Comparison of ENCODE assay signal across 20 cellular contexts in genomic region chr6:66328181-66328580, GRCh38.
A peak's percentile ranks its signal among the peaks of the same experiment; 100 is the strongest.
DNase-seq lines count a peak whose midpoint lies in the region; ATAC-seq, FAIRE-seq and TF ChIP-seq lines count a peak whose summit lies in the region.
"Had no signal": no experiment of that assay in that cellular context is flagged by ENCODE, and none has a peak within 500 bp of the region (broad histone marks: within the 10 kb centered on the region; RNA-seq: fewer than 3 reads in every experiment).

No MANE protein-coding gene starts in this region.

- TF ChIP-seq CTCF in SK-N-SH (IDR thresholded peaks at IDR 0.05), result no peak
- TF ChIP-seq CTCF in astrocyte (IDR thresholded peaks at IDR 0.05; ENCODE audit: insufficient read depth, low read depth, low read length), result no peak
- no peak for TF ChIP-seq CTCF in upper lobe of left lung (IDR thresholded peaks at IDR 0.05)

- CTCF ChIA-PET in SK-N-SH (lab: Yijun Ruan, JAX), result no interaction called here

- H3K36me3 Mint-ChIP-seq in astrocyte (ENCODE audit: low read depth, unreplicated experiment), result no peaks in the 10 kb centered on the region

- no peak overlapping the region for H3K4me3 Mint-ChIP-seq in astrocyte (ENCODE audit: unreplicated experiment)
- H3K4me3 Mint-ChIP-seq: H9 had no signal

- no peaks in the 10 kb centered on the region for H3K9me2 ChIP-seq in SK-N-SH

- peaks cover 2% of the 10 kb centered on the region for H3K4me1 Mint-ChIP-seq in astrocyte (ENCODE audit: low read depth, unreplicated experiment)
- H3K4me1 Mint-ChIP-seq: H9 had no signal

- ATAC-seq in SK-N-SH treated with all-trans-retinoic acid at 6 μM for 48 hours, result peak; percentile 77
- ATAC-seq in upper lobe of left lung (ENCODE audit: low FRiP score in 2 of 2), result no peak
- ATAC-seq: HepG2, Panc1 had no signal

- TF ChIP-seq POLR2A in GM12892 (IDR thresholded peaks at IDR 0.05; ENCODE audit: low read depth, low read length) (no peak), upper lobe of left lung (IDR thresholded peaks at IDR 0.05) (no peak)

- H4K20me1 ChIP-seq in SK-N-SH (ENCODE audit: insufficient read depth) (no peaks in the 10 kb centered on the region), astrocyte (ENCODE audit: insufficient read depth, low read length) (no peaks in the 10 kb centered on the region)

- H3K79me2 ChIP-seq in SK-N-SH (ENCODE audit: insufficient read depth) (no peaks in the 10 kb centered on the region), astrocyte (ENCODE audit: insufficient read depth, low read length) (no peaks in the 10 kb centered on the region)

- H2AFZ ChIP-seq in SK-N-SH (ENCODE audit: low read depth), result no peak overlapping the region
- H2AFZ ChIP-seq in astrocyte (ENCODE audit: low read depth, low read length), result no peak overlapping the region

- no peak overlapping the region for H3K9ac ChIP-seq in SK-N-SH
- H3K9ac ChIP-seq in astrocyte (ENCODE audit: low read length), result no peak overlapping the region
- H3K9ac ChIP-seq: KMS-11 had no signal

- TF ChIP-seq EP300 in SK-N-SH (IDR thresholded peaks at IDR 0.05; ENCODE audit: borderline replicate concordance in 1 of 2, low read depth in 1 of 2, low read length in 1 of 2) (no peak), upper lobe of left lung (IDR thresholded peaks at IDR 0.05) (no peak)

- DNase-seq in SK-N-SH (no peak), astrocyte (ENCODE audit: low read depth) (peak; percentile 18), foreskin melanocyte (peak; percentile 11), GM12892 (ENCODE audit: insufficient read length) (no peak), upper lobe of left lung (no peak), HK-2 (ENCODE audit: unreplicated experiment) (no peak), kidney glomerular epithelial cell (lab: John Stamatoyannopoulos, UW) (no peak)
- DNase-seq: H9, MM.1S, NCI-H1105, NCI-H187 treated with DMSO at 0.1 percent for 48 hours, NCI-H2171, NCI-H774, SHP77 had no signal

- no peak overlapping the region for H3K27ac Mint-ChIP-seq in astrocyte (ENCODE audit: unreplicated experiment)
- H3K27ac Mint-ChIP-seq: H9 had no signal

- POLR2A ChIA-PET in SK-N-SH (lab: Yijun Ruan, JAX), result no interaction called here

- no peak overlapping the region for H3K4me3 ChIP-seq in SK-N-SH (ENCODE audit: low read depth in 2 of 2, low read length in 1 of 2)
- no peak overlapping the region for H3K4me3 ChIP-seq in astrocyte (ENCODE audit: insufficient read depth, low read depth, low read length)
- H3K4me3 ChIP-seq in upper lobe of left lung, result no peak overlapping the region

- TF ChIP-seq RAD21 in SK-N-SH (IDR thresholded peaks at IDR 0.05; ENCODE audit: low read length), result no peak

- no peak for FAIRE-seq in astrocyte (lab: Jason Lieb, UNC)
- FAIRE-seq in GM12892 (lab: Jason Lieb, UNC), result no peak
- FAIRE-seq: HepG2 had no signal

- H3K9me3 ChIP-seq in SK-N-SH (no peaks in the 10 kb centered on the region), astrocyte (ENCODE audit: insufficient read depth, low read depth, low read length) (no peaks in the 10 kb centered on the region), upper lobe of left lung (no peaks in the 10 kb centered on the region)

- H3K4me1 ChIP-seq in SK-N-SH (ENCODE audit: control insufficient read depth in 1 of 2, insufficient read depth in 2 of 2, low read depth in 1 of 2, low read length in 1 of 2) (no peaks in the 10 kb centered on the region), astrocyte (ENCODE audit: insufficient read depth, low read length) (no peaks in the 10 kb centered on the region), upper lobe of left lung (no peaks in the 10 kb centered on the region)

- H3K4me2 ChIP-seq in SK-N-SH, result no peak overlapping the region
- H3K4me2 ChIP-seq in astrocyte (ENCODE audit: low read length), result no peak overlapping the region
- H3K4me2 ChIP-seq: KMS-11 had no signal

- no peaks in the 10 kb centered on the region for H3K9me3 Mint-ChIP-seq in astrocyte (ENCODE audit: unreplicated experiment)

- H3K36me3 ChIP-seq in SK-N-SH (replicated peaks in 1 of 2; ENCODE audit: control insufficient read depth in 1 of 2, insufficient read depth in 2 of 2, low read length in 1 of 2) (no peaks in the 10 kb centered on the region), astrocyte (ENCODE audit: insufficient read depth, low read length) (no peaks in the 10 kb centered on the region), upper lobe of left lung (no peaks in the 10 kb centered on the region)

- no peaks in the 10 kb centered on the region for H3F3A ChIP-seq in SK-N-SH (replicated peaks; ENCODE audit: insufficient read depth)

- H3K27me3 Mint-ChIP-seq in astrocyte (ENCODE audit: low read depth, unreplicated experiment), result no peaks in the 10 kb centered on the region

- no peaks in the 10 kb centered on the region for H3K27me3 ChIP-seq in SK-N-SH (ENCODE audit: insufficient read depth)
- H3K27me3 ChIP-seq in astrocyte (ENCODE audit: insufficient read depth, low read length), result no peaks in the 10 kb centered on the region
- no peaks in the 10 kb centered on the region for H3K27me3 ChIP-seq in upper lobe of left lung

- 19% methylated on average over 3 of the region's 3 CpGs for WGBS in SK-N-SH (ENCODE audit: low lambda C conversion rate)
- WGBS in upper lobe of left lung, 2 donors, result 70 to 77% methylated on average over 3 of the region's 3 CpGs

- H3K27ac ChIP-seq in SK-N-SH (ENCODE audit: low read depth in 2 of 2, low read length in 1 of 2) (no peak overlapping the region), astrocyte (ENCODE audit: low read depth, low read length) (no peak overlapping the region), upper lobe of left lung (no peak overlapping the region)
- H3K27ac ChIP-seq: 22Rv1, C4-2B, KMS-11 had no signal

TF ChIP-seq in SK-N-SH treated with all-trans-retinoic acid at 6 μM for 48 hours, 23 proteins besides CTCF, POLR2A, EP300 and RAD21:
- no peak for TF ChIP-seq RARB (CRISPR knock-in tag; IDR thresholded peaks at IDR 0.05)
- TF ChIP-seq TOX (CRISPR knock-in tag; IDR thresholded peaks at IDR 0.05; ENCODE audit: borderline replicate concordance), result peak; percentile 65; the same call in 1 of the 2 replicates
- 0 out of 2 replicates have a peak, but pooled peaks have one; percentile 36 for TF ChIP-seq ISL1 (CRISPR knock-in tag; IDR thresholded peaks at IDR 0.05)
TF ChIP-seq in SK-N-SH treated with all-trans-retinoic acid at 6 μM for 48 hours: peak in this region for 2.

TF ChIP-seq in SK-N-SH, 30 proteins besides CTCF, POLR2A, EP300 and RAD21:
- TF ChIP-seq USF1 (IDR thresholded peaks at IDR 0.05; ENCODE audit: borderline replicate concordance, low read depth) (no peak), USF2 (IDR thresholded peaks at IDR 0.05; ENCODE audit: borderline replicate concordance, low read depth, low read length) (no peak), NRF1 (IDR thresholded peaks at IDR 0.05; ENCODE audit: low read depth, low read length) (no peak), TEAD4 (IDR thresholded peaks at IDR 0.05; ENCODE audit: borderline replicate concordance, insufficient read depth) (no peak), RCOR1 (IDR thresholded peaks at IDR 0.05; ENCODE audit: low read length) (no peak), SMC3 (IDR thresholded peaks at IDR 0.05; ENCODE audit: low read depth, low read length) (no peak), YY1 (IDR thresholded peaks at IDR 0.05; ENCODE audit: low read depth) (no peak)

Comparison
In these comparisons a context has a peak if more than half of its experiments do, and no peak if none do; other contexts are left out.
1. DNase-seq: peak in astrocyte (single experiment) and foreskin melanocyte (single experiment); none in SK-N-SH (single experiment), GM12892 (single experiment), upper lobe of left lung (0 of 2), HK-2 (single experiment) and kidney glomerular epithelial cell (single experiment).